In genomic region chr9:91162784-91163440, GRCh38 we compare ENCODE assay signal across 8 cellular contexts.
DNase-seq lines count a peak whose midpoint lies in the region; ATAC-seq, FAIRE-seq and TF ChIP-seq lines count a peak whose summit lies in the region.

No MANE protein-coding gene starts in this region.

- H3K27me3 Mint-ChIP-seq in activated naive CD8-positive, alpha-beta T cell treated with anti-CD3 and anti-CD28 coated beads, Interleukin-2, amount 50 U/mL, for 24 hours, result no peaks in the 10 kb centered on the region

- H3K9me3 ChIP-seq in MG63 (no peaks in the 10 kb centered on the region), HepG2 (ENCODE audit: low read length) (no peaks in the 10 kb centered on the region), upper lobe of right lung (no peaks in the 10 kb centered on the region), BE2C (no peaks in the 10 kb centered on the region; the same call in 1 of the 2 replicates)

- H3K79me2 ChIP-seq in HepG2 (ENCODE audit: insufficient read depth, low read length), result no peaks in the 10 kb centered on the region

- H3K4me3 Mint-ChIP-seq in activated naive CD8-positive, alpha-beta T cell treated with anti-CD3 and anti-CD28 coated beads, Interleukin-2, amount 50 U/mL, for 24 hours, result peak overlapping the region; percentile 77

- H3K27ac ChIP-seq in HepG2 (ENCODE audit: extremely low read length, insufficient read depth, low read length) (no peak overlapping the region), upper lobe of right lung (peak overlapping the region; percentile 68)

- no TSS peak for BruUV-seq in HepG2 (replicated peaks; lab: Mats Ljungman, UMichigan)

- in situ Hi-C loops in HepG2 (cut with HindIII; ENCODE audit: extremely low pct_ligation_motif_present, low pct_unique_long_range_greater_than_20kb), result no loop called here

- CTCF ChIA-PET in HepG2 (lab: Yijun Ruan, JAX; ENCODE audit: low intra/inter-chr PET ratio, low total read pairs), result no interaction called here

- no peak for FAIRE-seq in HepG2 (lab: Jason Lieb, UNC)

- no peak overlapping the region for H3K9ac ChIP-seq in HepG2 (ENCODE audit: insufficient read depth, low read depth, low read length)

- DNase-seq in MG63, result peak; percentile 43
- peak; percentile 80 for DNase-seq in activated naive CD8-positive, alpha-beta T cell treated with anti-CD3 and anti-CD28 coated beads, Interleukin-2, amount 50 U/mL, for 24 hours
- no peak for DNase-seq in HepG2 (ENCODE audit: low spot score)
- DNase-seq in upper lobe of right lung, result peak; percentile 88
- no peak for DNase-seq in NCI-H1436 treated with DMSO at 0.1 percent for 48 hours (lab: John Stamatoyannopoulos, UW)
- DNase-seq in BE2C, result no peak

- no peak for TF ChIP-seq EP300 in HepG2 (IDR thresholded peaks at IDR 0.05; ENCODE audit: low read depth in 2 of 2, low read length in 2 of 2)
- no peak for TF ChIP-seq EP300 in HepG2 (CRISPR knock-in tag; IDR thresholded peaks at IDR 0.05; ENCODE audit: borderline replicate concordance)

- TF ChIP-seq POLR2A in HepG2 (IDR thresholded peaks at IDR 0.05; ENCODE audit: insufficient read depth in 1 of 2, low read depth in 2 of 2, low read length in 2 of 2), result no peak

- no peak for TF ChIP-seq RAD21 in HepG2 (CRISPR knock-in tag; IDR thresholded peaks at IDR 0.05)

- no peaks in the 10 kb centered on the region for H3K9me3 Mint-ChIP-seq in activated naive CD8-positive, alpha-beta T cell treated with anti-CD3 and anti-CD28 coated beads, Interleukin-2, amount 50 U/mL, for 24 hours

- ATAC-seq in GM18498 (IDR thresholded peaks at IDR 0.05; ENCODE audit: unreplicated experiment), result peak; percentile 78
- ATAC-seq in GM21723 (IDR thresholded peaks at IDR 0.05; ENCODE audit: unreplicated experiment), result peak; percentile 88
- ATAC-seq in activated naive CD8-positive, alpha-beta T cell treated with anti-CD3 and anti-CD28 coated beads, Interleukin-2, amount 50 U/mL, for 24 hours, result peak; percentile 33
- 0 out of 3 replicates have a peak, but pooled peaks have one; percentile 19 for ATAC-seq in HepG2
- ATAC-seq in upper lobe of right lung, result peak; percentile 79

- no peaks in the 10 kb centered on the region for H3K36me3 ChIP-seq in MG63
- no peaks in the 10 kb centered on the region for H3K36me3 ChIP-seq in HepG2 (replicated peaks in 1 of 2; ENCODE audit: control insufficient read depth in 1 of 2, insufficient read depth in 2 of 2, low read length in 2 of 2)
- no peaks in the 10 kb centered on the region for H3K36me3 ChIP-seq in upper lobe of right lung
- H3K36me3 ChIP-seq in BE2C, result no peaks in the 10 kb centered on the region

- intact Hi-C loops in HepG2 (cut with micrococcal nuclease; ENCODE audit: unreplicated experiment) (no loop called here), upper lobe of right lung (cut with DNase I) (no loop called here)

- peak overlapping the region; percentile 92 for H3K27ac Mint-ChIP-seq in activated naive CD8-positive, alpha-beta T cell treated with anti-CD3 and anti-CD28 coated beads, Interleukin-2, amount 50 U/mL, for 24 hours

- peaks cover 60% of the 10 kb centered on the region for H3K4me1 Mint-ChIP-seq in activated naive CD8-positive, alpha-beta T cell treated with anti-CD3 and anti-CD28 coated beads, Interleukin-2, amount 50 U/mL, for 24 hours

- H4K20me1 ChIP-seq in HepG2 (ENCODE audit: insufficient read depth, low read length), result no peaks in the 10 kb centered on the region

- TF ChIP-seq CTCF in HepG2 (CRISPR knock-in tag; IDR thresholded peaks at IDR 0.05), result no peak
- TF ChIP-seq CTCF in upper lobe of right lung (IDR thresholded peaks at IDR 0.05), result no peak
- no peak for TF ChIP-seq CTCF in BE2C (IDR thresholded peaks at IDR 0.05; ENCODE audit: low read depth, low read length)

- WGBS in HepG2 (ENCODE audit: low lambda C conversion rate), result 84% methylated on average over 13 of the region's 16 CpGs

- H2AFZ ChIP-seq in HepG2 (ENCODE audit: low read length), result no peak overlapping the region

- no peak overlapping the region for H3K4me2 ChIP-seq in HepG2 (ENCODE audit: low read depth, low read length)

- H3K27me3 ChIP-seq in MG63, result no peaks in the 10 kb centered on the region
- no peaks in the 10 kb centered on the region for H3K27me3 ChIP-seq in HepG2 (ENCODE audit: control insufficient read depth in 1 of 2, insufficient read depth in 2 of 2, low read length in 2 of 2)
- H3K27me3 ChIP-seq in upper lobe of right lung, result no peaks in the 10 kb centered on the region
- H3K27me3 ChIP-seq in BE2C, result no peaks in the 10 kb centered on the region

- H3K4me3 ChIP-seq in MG63, result no peak overlapping the region
- H3K4me3 ChIP-seq in HepG2 (replicated peaks in 1 of 3; ENCODE audit: insufficient read depth in 1 of 3, low read depth in 2 of 3, low read length in 3 of 3), result no peak overlapping the region
- no peak overlapping the region for H3K4me3 ChIP-seq in upper lobe of right lung
- no peak overlapping the region for H3K4me3 ChIP-seq in BE2C (ENCODE audit: low read depth, low read length)

- POLR2A ChIA-PET in HepG2 (lab: Yijun Ruan, JAX), result no interaction called here

- no peaks in the 10 kb centered on the region for H3K36me3 Mint-ChIP-seq in activated naive CD8-positive, alpha-beta T cell treated with anti-CD3 and anti-CD28 coated beads, Interleukin-2, amount 50 U/mL, for 24 hours (ENCODE audit: low read depth)

- H3K4me1 ChIP-seq in HepG2 (ENCODE audit: insufficient read depth, low read length) (peaks cover 33% of the 10 kb centered on the region), upper lobe of right lung (peaks cover 25% of the 10 kb centered on the region), BE2C (no peaks in the 10 kb centered on the region; the same call in 1 of the 2 replicates)

TF ChIP-seq in HepG2, 621 proteins besides CTCF, POLR2A, EP300 and RAD21 (continues in another document):
- TF ChIP-seq BHLHE40 (IDR thresholded peaks at IDR 0.05; ENCODE audit: low read length), result no peak
- no peak for TF ChIP-seq ZNF280B (CRISPR knock-in tag; IDR thresholded peaks at IDR 0.05; ENCODE audit: borderline replicate concordance)
- TF ChIP-seq PRDM10 (CRISPR knock-in tag; IDR thresholded peaks at IDR 0.05; ENCODE audit: low read depth), result no peak
- TF ChIP-seq DNMT1 (CRISPR knock-in tag; IDR thresholded peaks at IDR 0.05), result no peak
- no peak for TF ChIP-seq ZNF550 (CRISPR knock-in tag; IDR thresholded peaks at IDR 0.05; ENCODE audit: borderline replicate concordance)
- TF ChIP-seq ZNF281 (CRISPR knock-in tag; IDR thresholded peaks at IDR 0.05; ENCODE audit: borderline replicate concordance), result peak; percentile 46

Comparison
In these comparisons a context has a peak if more than half of its experiments do, and no peak if none do; other contexts are left out.
1. ATAC-seq: peak in every context shown above with its lines; median percentile 88 in GM21723; 79 in upper lobe of right lung; 78 in GM18498; 33 in activated naive CD8-positive, alpha-beta T cell treated with anti-CD3 and anti-CD28 coated beads, Interleukin-2, amount 50 U/mL, for 24 hours; 19 in HepG2.
2. DNase-seq: peak in MG63 (single experiment), activated naive CD8-positive, alpha-beta T cell treated with anti-CD3 and anti-CD28 coated beads, Interleukin-2, amount 50 U/mL, for 24 hours (single experiment) and upper lobe of right lung (single experiment); none in HepG2 (single experiment), NCI-H1436 treated with DMSO at 0.1 percent for 48 hours (single experiment) and BE2C (single experiment).